2 cellular contexts compared by ENCODE assay signal in the genomic region with DNA sequence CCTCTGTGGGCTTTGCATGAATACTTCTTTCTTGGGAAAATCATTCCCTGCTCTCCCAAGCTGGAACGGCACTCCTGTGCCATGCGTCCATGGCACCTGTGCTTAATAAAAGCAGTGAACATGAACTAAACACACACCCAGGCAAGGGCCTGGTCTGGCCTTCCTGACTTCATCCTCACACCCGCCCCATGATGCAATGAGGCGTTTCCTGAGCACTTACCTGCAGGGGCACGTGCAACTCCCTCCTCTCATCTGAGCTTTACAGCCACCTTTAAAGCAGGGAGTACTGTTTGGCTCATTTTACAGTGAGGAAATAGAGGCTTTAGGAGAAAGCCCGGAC.
TF ChIP-seq lines count a peak whose summit lies in the region.

No MANE protein-coding gene starts in this region.

TF ChIP-seq in GM12878, 131 proteins besides CTCF, POLR2A, EP300 and RAD21:
- TF ChIP-seq CEBPZ (IDR thresholded peaks at IDR 0.05; ENCODE audit: low read depth, low read length) (no peak), REST (IDR thresholded peaks at IDR 0.05; ENCODE audit: low read depth, low read length) (no peak), LARP7 (IDR thresholded peaks at IDR 0.05) (no peak), KDM1A (IDR thresholded peaks at IDR 0.05; ENCODE audit: borderline replicate concordance) (no peak), RCOR1 (conservative IDR thresholded peaks at IDR 0.05; ENCODE audit: low read depth, low read length) (no peak), SRF (IDR thresholded peaks at IDR 0.05; ENCODE audit: low read depth in 2 of 2, low read length in 2 of 2) (no peak)

TF ChIP-seq in HepG2, 621 proteins besides CTCF, POLR2A, EP300 and RAD21:
- TF ChIP-seq DBP (CRISPR knock-in tag; IDR thresholded peaks at IDR 0.05; ENCODE audit: not compliant biosample characterization), result no peak
- TF ChIP-seq FOXP1 (IDR thresholded peaks at IDR 0.05), result no peak
- TF ChIP-seq FOXP1 (CRISPR knock-in tag; IDR thresholded peaks at IDR 0.05), result no peak
- TF ChIP-seq ZNF883 (CRISPR knock-in tag; IDR thresholded peaks at IDR 0.05; ENCODE audit: not compliant biosample characterization), result no peak
- TF ChIP-seq, protein P1, sequence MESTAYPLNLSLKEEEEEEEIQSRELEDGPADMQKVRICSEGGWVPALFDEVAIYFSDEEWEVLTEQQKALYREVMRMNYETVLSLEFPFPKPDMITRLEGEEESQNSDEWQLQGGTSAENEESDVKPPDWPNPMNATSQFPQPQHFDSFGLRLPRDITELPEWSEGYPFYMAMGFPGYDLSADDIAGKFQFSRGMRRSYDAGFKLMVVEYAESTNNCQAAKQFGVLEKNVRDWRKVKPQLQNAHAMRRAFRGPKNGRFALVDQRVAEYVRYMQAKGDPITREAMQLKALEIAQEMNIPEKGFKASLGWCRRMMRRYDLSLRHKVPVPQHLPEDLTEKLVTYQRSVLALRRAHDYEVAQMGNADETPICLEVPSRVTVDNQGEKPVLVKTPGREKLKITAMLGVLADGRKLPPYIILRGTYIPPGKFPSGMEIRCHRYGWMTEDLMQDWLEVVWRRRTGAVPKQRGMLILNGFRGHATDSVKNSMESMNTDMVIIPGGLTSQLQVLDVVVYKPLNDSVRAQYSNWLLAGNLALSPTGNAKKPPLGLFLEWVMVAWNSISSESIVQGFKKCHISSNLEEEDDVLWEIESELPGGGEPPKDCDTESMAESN (CRISPR knock-in tag; conservative IDR thresholded peaks at IDR 0.05), result no peak
